8 cellular contexts compared by ENCODE assay signal in the genomic region with DNA sequence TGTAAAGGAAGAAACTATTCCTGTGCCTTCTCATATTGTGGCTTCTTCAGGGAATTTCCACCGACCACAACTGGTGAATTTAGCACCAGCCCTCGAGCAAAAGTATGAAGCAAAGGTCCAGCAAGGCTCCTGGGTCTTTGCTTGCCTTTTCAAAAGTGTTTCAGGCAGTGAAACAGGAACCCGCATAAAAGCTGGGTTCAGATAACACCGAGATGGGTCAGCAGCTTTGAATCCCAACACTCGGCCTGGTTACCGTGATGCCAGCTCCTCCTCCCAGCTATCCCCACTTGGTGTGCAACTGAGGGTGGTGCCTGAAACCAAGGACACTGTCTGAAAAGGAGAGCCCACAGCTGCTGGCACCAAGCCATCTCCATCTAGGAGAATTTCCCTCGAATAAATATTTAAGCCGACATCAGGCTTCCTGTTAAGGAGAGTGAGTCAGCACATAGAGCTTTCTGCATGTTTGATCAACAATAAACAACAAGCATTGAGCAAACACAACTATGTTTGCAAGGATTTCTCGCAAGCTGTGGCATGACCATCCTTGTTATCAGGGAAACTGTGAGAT.
DNase-seq lines count a peak whose midpoint lies in the region; ATAC-seq and TF ChIP-seq lines count a peak whose summit lies in the region.

No MANE protein-coding gene starts in this region.

- H3K4me3 Mint-ChIP-seq in nephron progenitor cell (no peak overlapping the region), glutamatergic neuron (ENCODE audit: unreplicated experiment) (no peak overlapping the region)

- ATAC-seq in GM18502 (IDR thresholded peaks at IDR 0.05; ENCODE audit: poor library complexity, unreplicated experiment): no peak

- peak overlapping the region; percentile 90 for H3K27ac Mint-ChIP-seq in nephron progenitor cell
- no peak overlapping the region for H3K27ac Mint-ChIP-seq in glutamatergic neuron (ENCODE audit: unreplicated experiment)

- H3K36me3 Mint-ChIP-seq in nephron progenitor cell (ENCODE audit: low read depth) (peaks cover 86% of the 10 kb centered on the region), glutamatergic neuron (ENCODE audit: unreplicated experiment) (peaks cover 4% of the 10 kb centered on the region)

- no peaks in the 10 kb centered on the region for H3K27me3 Mint-ChIP-seq in nephron progenitor cell (ENCODE audit: low read depth, poor library complexity)
- H3K27me3 Mint-ChIP-seq in glutamatergic neuron (ENCODE audit: unreplicated experiment): no peaks in the 10 kb centered on the region

- H3K4me1 Mint-ChIP-seq in nephron progenitor cell (peaks cover 26% of the 10 kb centered on the region), glutamatergic neuron (ENCODE audit: low read depth, unreplicated experiment) (no peaks in the 10 kb centered on the region)

- DNase-seq in DMS153 (lab: John Stamatoyannopoulos, UW) (peak; percentile 92), NCI-H510A (lab: John Stamatoyannopoulos, UW) (peak; percentile 20), dermis blood vessel endothelial cell (peak; percentile 87), nephron progenitor cell (no peak), mesenteric fat pad (ENCODE audit: low spot score) (no peak), glutamatergic neuron (no peak)
- DNase-seq in stimulated activated CD4-positive, alpha-beta T cell treated with anti-CD3 and anti-CD28 coated beads, Interleukin-2, amount 100 ng/mL, for 24 hours: no peak

- no peak for TF ChIP-seq CTCF in nephron progenitor cell (IDR thresholded peaks at IDR 0.05)
- TF ChIP-seq CTCF in glutamatergic neuron (IDR thresholded peaks at IDR 0.05; ENCODE audit: partially characterized antibody, unreplicated experiment): no peak

- no peaks in the 10 kb centered on the region for H3K9me3 Mint-ChIP-seq in nephron progenitor cell
- H3K9me3 Mint-ChIP-seq in glutamatergic neuron (ENCODE audit: unreplicated experiment): no peaks in the 10 kb centered on the region

Comparison
In these comparisons a context has a peak if more than half of its experiments do, and no peak if none do; other contexts are left out.
1. DNase-seq: peak in DMS153 (single experiment), NCI-H510A (single experiment) and dermis blood vessel endothelial cell (single experiment); none in nephron progenitor cell (single experiment), stimulated activated CD4-positive, alpha-beta T cell treated with anti-CD3 and anti-CD28 coated beads, Interleukin-2, amount 100 ng/mL, for 24 hours (0 of 2), mesenteric fat pad (single experiment) and glutamatergic neuron (single experiment).